14 cellular contexts compared by ENCODE assay signal in genomic region chr6:56689663-56690062, GRCh38. TPM values are rescaled to one million over a fixed set of nuclear protein-coding genes. Genes with fewer than 3 reads are reported as not detected.
DNase-seq lines count a peak whose midpoint lies in the region; ATAC-seq and TF ChIP-seq lines count a peak whose summit lies in the region.
"Had no signal": no experiment of that assay in that cellular context is flagged by ENCODE, and none has a peak within 500 bp of the region (broad histone marks: within the 10 kb centered on the region; RNA-seq: fewer than 3 reads in every experiment).

No MANE protein-coding gene starts in this region.

- H3K56ac ChIP-seq in IMR-90 (ENCODE audit: extremely low read depth, insufficient read depth, low read length) = no peak overlapping the region; the same call in 1 of the 2 replicates

- peak overlapping the region; percentile 67; the same call in 1 of the 2 replicates for H2AK5ac ChIP-seq in IMR-90 (ENCODE audit: low read depth, low read length)

- H3K79me1 ChIP-seq in IMR-90 (ENCODE audit: low read depth in 1 of 2, low read length in 2 of 2) = peaks cover 11 to 47% of the 10 kb centered on the region in 2 experiments

- TF ChIP-seq CTCF in IMR-90 (conservative IDR thresholded peaks at IDR 0.05; ENCODE audit: low read depth, low read length) = no peak
- no peak for TF ChIP-seq CTCF in sigmoid colon (IDR thresholded peaks at IDR 0.05)

- peak overlapping the region; percentile 85 for H3K23ac ChIP-seq in IMR-90 (ENCODE audit: low read depth, low read length)

- peak overlapping the region; percentile 86 for H2BK120ac ChIP-seq in IMR-90 (ENCODE audit: low read depth, low read length)

- H3K18ac ChIP-seq in IMR-90 (ENCODE audit: low read depth, low read length) = peak overlapping the region; percentile 52

- H3K27me3 ChIP-seq in IMR-90 (ENCODE audit: control insufficient read depth, insufficient read depth, low read length) (no peaks in the 10 kb centered on the region), duodenal mucosa (ENCODE audit: control insufficient read depth in 1 of 2, insufficient read depth in 2 of 2, low read length in 2 of 2) (no peaks in the 10 kb centered on the region), sigmoid colon (no peaks in the 10 kb centered on the region)
- H3K27me3 ChIP-seq: BLaER1 treated with 17β-estradiol and CSF1 and Interleukin-3, amounts not matched to agents 10 nM and 100 nM had no signal

- DNase-seq in IMR-90 = no peak
- no peak for DNase-seq in sigmoid colon
- DNase-seq in activated CD4-positive, CD25-positive, alpha-beta regulatory T cell treated with anti-CD3 and anti-CD28 coated beads, Interleukin-2, amount 50 U/mL, for 72 hours = no peak
- no peak for DNase-seq in HuH-7 (ENCODE audit: low spot score)
- DNase-seq: activated CD4-positive, alpha-beta T cell treated with anti-CD3 and anti-CD28 coated beads for 48 hours; erythroblast; stimulated activated CD4-positive, alpha-beta T cell treated with anti-CD3 and anti-CD28 coated beads, Interleukin-4, amount 100 ng/mL, for 4 hours; T-cell had no signal

- in situ Hi-C loops in IMR-90 (cut with MboI; ENCODE audit: low sequenced_read_pairs) = loop anchor here (10.0 kb wide), 1 partner anchor 155 kb away; no protein-coding TSS in a partner anchor

- TF ChIP-seq EP300 in sigmoid colon (IDR thresholded peaks at IDR 0.05) = no peak

- H3K14ac ChIP-seq in IMR-90 (replicated peaks; ENCODE audit: low read depth, low read length) = peak overlapping the region; percentile 71; the same call in 1 of the 2 replicates

- H3K4ac ChIP-seq in IMR-90 (ENCODE audit: low read depth, low read length) = peak overlapping the region; percentile 70; the same call in 1 of the 2 replicates

- H4K20me1 ChIP-seq in IMR-90 (ENCODE audit: insufficient read depth, low read length) = peaks cover under 1% of the 10 kb centered on the region; the same call in 1 of the 2 replicates
- H4K20me1 ChIP-seq: BLaER1 treated with 17β-estradiol and CSF1 and Interleukin-3, amounts not matched to agents 10 nM and 100 nM had no signal

- H3K4me3 ChIP-seq in IMR-90 (ENCODE audit: insufficient read depth, low read depth, low read length) (no peak overlapping the region), duodenal mucosa (ENCODE audit: low read depth in 1 of 2, low read length in 2 of 2) (peak overlapping the region; percentile 62 to 65), sigmoid colon (peak overlapping the region in 2 of 4 donors; percentile 6 to 45)
- H3K4me3 ChIP-seq: BLaER1 treated with 17β-estradiol and CSF1 and Interleukin-3, amounts not matched to agents 10 nM and 100 nM; prostate gland had no signal

- dilution Hi-C loops in IMR-90 (cut with HindIII; ENCODE audit: low sequenced_read_pairs, unreplicated experiment) = no loop called here

- H2BK15ac ChIP-seq in IMR-90 (ENCODE audit: low read depth, low read length) = 0 out of 3 replicates have a peak overlapping the region, but pooled peaks have one; percentile 50

- H3K9me1 ChIP-seq in IMR-90 (ENCODE audit: insufficient read depth, low read length) = peaks cover 3% of the 10 kb centered on the region

- TF ChIP-seq POLR2A in IMR-90 (IDR thresholded peaks at IDR 0.05; ENCODE audit: low read depth, low read length) = no peak
- no peak for TF ChIP-seq POLR2A in sigmoid colon (IDR thresholded peaks at IDR 0.05)

- no peaks in the 10 kb centered on the region for H3K9me3 ChIP-seq in IMR-90 (ENCODE audit: control insufficient read depth, insufficient read depth, low read length)
- no peaks in the 10 kb centered on the region for H3K9me3 ChIP-seq in duodenal mucosa (ENCODE audit: control insufficient read depth in 1 of 2, low read length in 2 of 2)
- no peaks in the 10 kb centered on the region for H3K9me3 ChIP-seq in sigmoid colon
- H3K9me3 ChIP-seq: BLaER1 treated with 17β-estradiol and CSF1 and Interleukin-3, amounts not matched to agents 10 nM and 100 nM; prostate gland had no signal

- peak overlapping the region; percentile 91 for H2BK5ac ChIP-seq in IMR-90 (ENCODE audit: low read depth, low read length, poor library complexity, severe bottlenecking)

- POLR2A ChIA-PET in IMR-90 (lab: Charles Lee; ENCODE audit: unreplicated experiment) = no interaction called here

- H3K27ac ChIP-seq in IMR-90 (ENCODE audit: insufficient read depth, low read length) = peak overlapping the region; percentile 56; the same call in 1 of the 2 replicates
- no peak overlapping the region for H3K27ac ChIP-seq in duodenal mucosa (ENCODE audit: low read depth, low read length)
- H3K27ac ChIP-seq in sigmoid colon = peak overlapping the region; percentile 59 to 84 (median 82)
- H3K27ac ChIP-seq: BLaER1 treated with 17β-estradiol and CSF1 and Interleukin-3, amounts not matched to agents 10 nM and 100 nM; prostate gland had no signal

- peak overlapping the region in 1 of 2 experiments; percentile 57; a peak in 3 of 4 replicates for H4K8ac ChIP-seq in IMR-90 (ENCODE audit: low read depth in 2 of 2, low read length in 2 of 2)

- ATAC-seq in GM19023 (IDR thresholded peaks at IDR 0.05; ENCODE audit: unreplicated experiment) = peak; percentile 12
- ATAC-seq in IMR-90 (ENCODE audit: low read depth) = no peak
- no peak for ATAC-seq in GM18870 (IDR thresholded peaks at IDR 0.05; ENCODE audit: unreplicated experiment)
- ATAC-seq in HG03378 (IDR thresholded peaks at IDR 0.05; ENCODE audit: unreplicated experiment) = no peak
- ATAC-seq: T-cell had no signal

- intact Hi-C loops in IMR-90 (cut with micrococcal nuclease) (loop anchor here (5.0 kb wide), 2 partner anchors 153 to 332 kb away; no protein-coding TSS in a partner anchor), sigmoid colon (cut with DNase I) (loop anchor here (10.0 kb wide), 1 partner anchor 325 kb away; no protein-coding TSS in a partner anchor)

- H2BK20ac ChIP-seq in IMR-90 (ENCODE audit: low read depth, low read length) = peak overlapping the region; percentile 58

- CTCF ChIA-PET in IMR-90 (lab: Yijun Ruan, JAX) = interaction anchor here (1.2 kb wide), 1 partner anchor 8 kb away, joined by 3 read pairs; no protein-coding TSS in a partner anchor

- H3K36me3 ChIP-seq in IMR-90 (ENCODE audit: control insufficient read depth, insufficient read depth, low read length) (peaks cover 4% of the 10 kb centered on the region), duodenal mucosa (ENCODE audit: control insufficient read depth in 1 of 2, insufficient read depth in 2 of 2, low read length in 2 of 2) (no peaks in the 10 kb centered on the region), sigmoid colon (no peaks in the 10 kb centered on the region)
- H3K36me3 ChIP-seq: prostate gland had no signal

- H2AK9ac ChIP-seq in IMR-90 (replicated peaks; ENCODE audit: low read depth, low read length, poor library complexity) = no peak overlapping the region

- peak overlapping the region; percentile 27; the same call in 1 of the 2 replicates for H4K91ac ChIP-seq in IMR-90 (ENCODE audit: insufficient read depth, low read depth, low read length)

- no peak overlapping the region for H2AFZ ChIP-seq in IMR-90 (replicated peaks; ENCODE audit: low read length, poor library complexity)

- H3K4me2 ChIP-seq in IMR-90 (ENCODE audit: low read depth, low read length) = peak overlapping the region; percentile 83
- H3K4me2 ChIP-seq: BLaER1 treated with 17β-estradiol and CSF1 and Interleukin-3, amounts not matched to agents 10 nM and 100 nM had no signal

- TF ChIP-seq RAD21 in IMR-90 (IDR thresholded peaks at IDR 0.05; ENCODE audit: low read length) = no peak

- H3K4me1 ChIP-seq in IMR-90 (ENCODE audit: control insufficient read depth, insufficient read depth, low read length) = peaks cover 9% of the 10 kb centered on the region
- peaks cover 19 to 34% of the 10 kb centered on the region in 2 donors for H3K4me1 ChIP-seq in duodenal mucosa (ENCODE audit: control insufficient read depth in 1 of 2, insufficient read depth in 2 of 2, low read length in 2 of 2)
- H3K4me1 ChIP-seq in sigmoid colon = peaks cover 0 to 79% (median 56%) of the 10 kb centered on the region in 4 donors
- H3K4me1 ChIP-seq: prostate gland had no signal

- no TSS peak for BruUV-seq in IMR-90 (replicated peaks; lab: Mats Ljungman, UMichigan)

- peak overlapping the region; percentile 51; the same call in 1 of the 2 replicates for H4K5ac ChIP-seq in IMR-90 (ENCODE audit: low read depth, low read length)

- WGBS in IMR-90 (ENCODE audit: extremely low coverage in 2 of 2, insufficient read length in 1 of 2), 2 experiments = no CpG with 5 or more reads among the region's 1 CpG
- WGBS in sigmoid colon, 2 donors = 94 to 96% methylated on average over 1 of the region's 1 CpG

- H3K9ac ChIP-seq in IMR-90 (ENCODE audit: low read depth, low read length) (no peak overlapping the region), duodenal mucosa (ENCODE audit: low read depth in 1 of 2, low read length in 2 of 2) (peak overlapping the region in 1 of 2 donors; percentile 62)
- H3K9ac ChIP-seq: BLaER1 treated with 17β-estradiol and CSF1 and Interleukin-3, amounts not matched to agents 10 nM and 100 nM had no signal

TF ChIP-seq in IMR-90, 13 proteins besides CTCF, POLR2A, EP300 and RAD21 (continues in another document):
- TF ChIP-seq ELK1 (IDR thresholded peaks at IDR 0.05; ENCODE audit: borderline replicate concordance, low read depth, low read length) (no peak), RFX5 (IDR thresholded peaks at IDR 0.05; ENCODE audit: low read depth, low read length) (no peak), CEBPB (IDR thresholded peaks at IDR 0.05; ENCODE audit: low read depth, low read length) (no peak), CHD1 (IDR thresholded peaks at IDR 0.05; ENCODE audit: low read depth, low read length) (no peak), FOS (IDR thresholded peaks at IDR 0.05; ENCODE audit: low read depth, low read length) (no peak), NFE2L2 (IDR thresholded peaks at IDR 0.05; ENCODE audit: low read depth, low read length) (no peak)

RNA-seq across cellular contexts. Expression of gene DST, which starts 47.0 kb away (rescaled TPM):
- total RNA-seq in IMR-90 (2012; rRNA removed) = 452 and 544 TPM in 2 replicates
- polyA plus RNA-seq in IMR-90 (2012; rRNA removed) = 80.7 and 97.7 TPM in 2 replicates
- 12.6 and 26.5 TPM in 2 replicates for polyA plus RNA-seq in IMR-90 (2012; cell fraction: cytosol; rRNA removed)
- polyA plus RNA-seq in IMR-90 (2012; cell fraction: nucleus; rRNA removed; ENCODE audit: low replicate concordance) = 183 and 380 TPM in 2 replicates
- total RNA-seq in sigmoid colon = 100 to 1,000 TPM; 495 to 791 (median 604) TPM
- polyA plus RNA-seq in sigmoid colon = 10 to 100 TPM; 62.5 to 79.8 (median 69.1) TPM
